Comparison of ENCODE assay signal across 11 cellular contexts in the genomic region with DNA sequence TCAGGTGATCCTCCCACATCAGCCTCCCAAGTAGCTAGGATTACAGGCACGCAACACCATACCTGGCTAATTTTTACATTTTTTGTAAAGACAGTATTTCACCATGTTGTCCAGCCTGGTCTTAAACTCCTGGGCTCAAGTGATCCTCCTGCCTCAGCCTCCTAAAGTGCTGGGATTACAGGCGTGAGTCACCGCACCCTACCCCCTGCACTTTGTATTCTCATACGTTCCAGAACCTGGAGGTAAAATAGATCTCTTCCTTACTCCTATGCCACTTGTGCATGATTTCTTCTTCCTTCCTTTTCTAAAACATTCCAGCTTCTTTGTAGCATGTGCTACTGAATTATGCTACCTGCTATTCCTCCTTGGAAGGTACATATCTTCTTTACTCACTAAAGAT. TPM values are rescaled to one million over a fixed set of nuclear protein-coding genes. Genes with fewer than 3 reads are reported as not detected.
"Had no signal": no experiment of that assay in that cellular context is flagged by ENCODE, and none has a peak within 500 bp of the region (broad histone marks: within the 10 kb centered on the region; RNA-seq: fewer than 3 reads in every experiment).

No MANE protein-coding gene starts in this region.

RNA-seq across cellular contexts. Expression of a gene that starts 44.4 kb away (rescaled TPM):
- total RNA-seq: activated naive CD4-positive, alpha-beta T cell treated with anti-CD3 and anti-CD28 coated beads for 36 hours; activated naive CD4-positive, alpha-beta T cell treated with anti-CD3 and anti-CD28 coated beads, Interleukin-2, amount 50 U/mL, for 72 hours; activated naive CD8-positive, alpha-beta T cell treated with anti-CD3 and anti-CD28 coated beads for 36 hours; activated naive CD8-positive, alpha-beta T cell treated with anti-CD3 and anti-CD28 coated beads, Interleukin-2, amount 10 ng/mL, durations not matched to agents 7 days and 5 days; activated T-cell treated with anti-CD3 and anti-CD28 coated beads, Interleukin-2, amount 50 U/mL, for 4 hours; activated T-cell treated with anti-CD3 and anti-CD28 coated beads, Interleukin-2, amount 50 U/mL, for 72 hours; activated T-helper 1 cell treated with anti-CD3 and anti-CD28 coated beads, Interleukin-12 subunit alpha, Interleukin-12 subunit beta, Interleukin-2, Interleukin-4 antibody, amounts not matched to agents 30 ng/mL and 10 ng/mL and 1 ng/mL, durations not matched to agents 14 hours and 24 hours and 36 hours; activated T-helper 17 cell treated with anti-CD3 and anti-CD28 coated beads, Interleukin-2, amount 50 U/mL, for 72 hours; activated T-helper 2 cell treated with anti-CD3 and anti-CD28 coated beads, Interferon-gamma antibody, Interleukin-2, Interleukin-4, amounts not matched to agents 10 μg/mL and 5 μg/mL and 100 μg/mL, durations not matched to agents 14 hours and 24 hours and 36 hours; astrocyte; bronchial epithelial cell had no signal
